22 cellular contexts compared by ENCODE assay signal in the genomic region with DNA sequence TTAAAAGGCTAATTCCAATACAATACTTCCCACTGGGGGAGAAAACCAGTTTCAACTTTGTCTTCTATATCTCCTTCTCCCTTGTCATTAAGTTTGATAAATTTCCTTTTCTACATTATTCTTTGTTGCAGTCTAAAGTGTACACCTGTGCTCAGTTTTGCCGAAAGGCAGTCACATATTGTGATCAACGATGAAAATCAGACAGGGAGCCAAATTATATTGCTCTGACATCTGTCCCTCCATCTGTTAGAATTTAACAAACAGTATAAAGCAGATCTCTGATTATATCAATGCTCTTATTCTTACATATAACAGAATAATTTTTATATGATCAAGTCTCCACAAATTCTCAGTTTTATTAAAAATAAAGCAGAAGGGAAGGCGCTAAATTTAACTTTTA.
DNase-seq lines count a peak whose midpoint lies in the region; FAIRE-seq and TF ChIP-seq lines count a peak whose summit lies in the region.
"Had no signal": no experiment of that assay in that cellular context is flagged by ENCODE, and none has a peak within 500 bp of the region (broad histone marks: within the 10 kb centered on the region; RNA-seq: fewer than 3 reads in every experiment).

No MANE protein-coding gene starts in this region.

- H3K27me3 Mint-ChIP-seq in osteocyte (ENCODE audit: unreplicated experiment), result peaks cover 17% of the 10 kb centered on the region

- FAIRE-seq in islet of Langerhans (lab: Jason Lieb, UNC), result peak; percentile 49
- FAIRE-seq: G401.6, H1 had no signal

- peaks cover 2% of the 10 kb centered on the region for H3K4me1 Mint-ChIP-seq in osteocyte (ENCODE audit: unreplicated experiment)

- H3K27ac Mint-ChIP-seq in osteocyte (ENCODE audit: unreplicated experiment), result no peak overlapping the region

- TF ChIP-seq CTCF in osteocyte (IDR thresholded peaks at IDR 0.05), result no peak

- DNase-seq in DMS 273 treated with DMSO at 0.1 percent for 48 hours (lab: John Stamatoyannopoulos, UW) (peak; percentile 77), NCI-H2171 treated with DMSO at 0.1 percent for 48 hours (lab: John Stamatoyannopoulos, UW) (peak; percentile 95), NCI-H82 treated with DMSO at 0.1 percent for 48 hours (lab: John Stamatoyannopoulos, UW; ENCODE audit: unreplicated experiment) (peak; percentile 47), MV-4-11 (lab: John Stamatoyannopoulos, UW) (no peak), osteocyte (ENCODE audit: extremely low spot score, unreplicated experiment) (no peak), LoVo (ENCODE audit: low spot score) (no peak)
- DNase-seq: Calu3, DMS53, HCEC 1CT, IMR-90, KG1, NCI-H1092, NCI-H1417 treated with DMSO at 0.1 percent for 48 hours, NCI-H1930, NCI-H2227 treated with DMSO at 0.1 percent for 48 hours, NCI-H510A, NCI-H774, PC-9, Right ventricle myocardium superior had no signal

- H3K36me3 Mint-ChIP-seq in osteocyte (ENCODE audit: unreplicated experiment), result no peaks in the 10 kb centered on the region

- no peak overlapping the region for H3K4me3 Mint-ChIP-seq in osteocyte (ENCODE audit: unreplicated experiment)

- H3K9me3 Mint-ChIP-seq in osteocyte (ENCODE audit: unreplicated experiment), result no peaks in the 10 kb centered on the region

Comparison
In these comparisons a context has a peak if more than half of its experiments do, and no peak if none do; other contexts are left out.
1. DNase-seq: peak in DMS 273 treated with DMSO at 0.1 percent for 48 hours (single experiment), NCI-H2171 treated with DMSO at 0.1 percent for 48 hours (single experiment) and NCI-H82 treated with DMSO at 0.1 percent for 48 hours (single experiment); none in MV-4-11 (single experiment), osteocyte (single experiment) and LoVo (single experiment).